29 cellular contexts compared by ENCODE assay signal in genomic region chr5:67543704-67544103, GRCh38.
"Had no signal": no experiment of that assay in that cellular context is flagged by ENCODE, and none has a peak within 500 bp of the region (broad histone marks: within the 10 kb centered on the region; RNA-seq: fewer than 3 reads in every experiment).

No MANE protein-coding gene starts in this region.

- H3K36me3 Mint-ChIP-seq: activated naive CD8-positive, alpha-beta T cell treated with anti-CD3 and anti-CD28 coated beads for 36 hours; naive thymus-derived CD4-positive, alpha-beta T cell had no signal

- H3K27me3 ChIP-seq: adrenal gland, body of pancreas, esophagus squamous epithelium, gastrocnemius medialis, hepatocyte, ovary, tibial nerve had no signal

- H3K4me3 Mint-ChIP-seq: activated naive CD4-positive, alpha-beta T cell treated with anti-CD3 and anti-CD28 coated beads for 36 hours; activated naive CD8-positive, alpha-beta T cell treated with anti-CD3 and anti-CD28 coated beads for 36 hours; activated T-helper 1 cell treated with anti-CD3 and anti-CD28 coated beads, Interleukin-12 subunit alpha, Interleukin-12 subunit beta, Interleukin-2, Interleukin-4 antibody, amounts not matched to agents 30 ng/mL and 10 ng/mL and 1 ng/mL, durations not matched to agents 14 hours and 24 hours and 36 hours; naive thymus-derived CD4-positive, alpha-beta T cell; T-helper 1 cell treated with Interleukin-12 subunit alpha and Interleukin-12 subunit beta and Interleukin-4 antibody, amounts not matched to agents 30 μg/mL and 1 μg/mL, for 36 hours had no signal

- H3K36me3 ChIP-seq: adrenal gland, esophagus squamous epithelium, gastrocnemius medialis, ovary, prostate gland, tibial nerve had no signal

- DNase-seq: activated CD4-positive, alpha-beta T cell treated with anti-CD3 and anti-CD28 coated beads for 4 hours; activated CD4-positive, alpha-beta T cell treated with anti-CD3 and anti-CD28 coated beads, Interleukin-2, amount 50 U/mL, for 48 hours; activated CD8-positive, alpha-beta memory T cell treated with anti-CD3 and anti-CD28 coated beads, Interleukin-2, amount 50 U/mL, for 4 hours; activated effector memory CD4-positive, alpha-beta T cell treated with anti-CD3 and anti-CD28 coated beads, Interleukin-2, amount 50 U/mL, for 16 hours; activated naive CD4-positive, alpha-beta T cell treated with anti-CD3 and anti-CD28 coated beads for 36 hours; activated naive CD8-positive, alpha-beta T cell treated with anti-CD3 and anti-CD28 coated beads for 36 hours; activated T-cell treated with anti-CD3 and anti-CD28 coated beads, Interleukin-2, amount 50 U/mL, for 1 hour; adrenal gland; aorta; body of pancreas; dermis blood vessel endothelial cell; effector CD4-positive, alpha-beta T cell; esophagus squamous epithelium; gastrocnemius medialis; islet precursor cell; left cardiac atrium; midbrain; naive thymus-derived CD4-positive, alpha-beta T cell; ovary; retina; stimulated activated naive CD4-positive, alpha-beta T cell; SW 1271; T-helper 9 cell had no signal

- H3K4me3 ChIP-seq: adrenal gland, body of pancreas, esophagus squamous epithelium, gastrocnemius medialis, hepatocyte, ovary, prostate gland, tibial nerve had no signal

- ATAC-seq: body of pancreas; gastrocnemius medialis; naive thymus-derived CD4-positive, alpha-beta T cell had no signal

- H3K9me3 ChIP-seq: adrenal gland, body of pancreas, esophagus squamous epithelium, gastrocnemius medialis, ovary, prostate gland, tibial nerve had no signal

- H3K27ac ChIP-seq: adrenal gland, body of pancreas, esophagus squamous epithelium, gastrocnemius medialis, hepatocyte, ovary, prostate gland, tibial nerve, VCaP had no signal

- H3K27ac Mint-ChIP-seq: activated naive CD4-positive, alpha-beta T cell treated with anti-CD3 and anti-CD28 coated beads for 36 hours; activated naive CD8-positive, alpha-beta T cell treated with anti-CD3 and anti-CD28 coated beads for 36 hours; activated T-helper 1 cell treated with anti-CD3 and anti-CD28 coated beads, Interleukin-12 subunit alpha, Interleukin-12 subunit beta, Interleukin-2, Interleukin-4 antibody, amounts not matched to agents 30 ng/mL and 10 ng/mL and 1 ng/mL, durations not matched to agents 14 hours and 24 hours and 36 hours; naive thymus-derived CD4-positive, alpha-beta T cell; T-helper 1 cell treated with Interleukin-12 subunit alpha and Interleukin-12 subunit beta and Interleukin-4 antibody, amounts not matched to agents 30 μg/mL and 1 μg/mL, for 36 hours had no signal

- H3K4me1 ChIP-seq: adrenal gland, prostate gland had no signal

- H3K9me3 Mint-ChIP-seq: activated naive CD4-positive, alpha-beta T cell treated with anti-CD3 and anti-CD28 coated beads for 36 hours; activated T-helper 1 cell treated with anti-CD3 and anti-CD28 coated beads, Interleukin-12 subunit alpha, Interleukin-12 subunit beta, Interleukin-2, Interleukin-4 antibody, amounts not matched to agents 30 ng/mL and 10 ng/mL and 1 ng/mL, durations not matched to agents 14 hours and 24 hours and 36 hours; T-helper 1 cell treated with Interleukin-12 subunit alpha and Interleukin-12 subunit beta and Interleukin-4 antibody, amounts not matched to agents 30 μg/mL and 1 μg/mL, for 36 hours had no signal

- H3K27me3 Mint-ChIP-seq: activated naive CD8-positive, alpha-beta T cell treated with anti-CD3 and anti-CD28 coated beads for 36 hours; naive thymus-derived CD4-positive, alpha-beta T cell had no signal
